7 cellular contexts compared by ENCODE assay signal in the genomic region with DNA sequence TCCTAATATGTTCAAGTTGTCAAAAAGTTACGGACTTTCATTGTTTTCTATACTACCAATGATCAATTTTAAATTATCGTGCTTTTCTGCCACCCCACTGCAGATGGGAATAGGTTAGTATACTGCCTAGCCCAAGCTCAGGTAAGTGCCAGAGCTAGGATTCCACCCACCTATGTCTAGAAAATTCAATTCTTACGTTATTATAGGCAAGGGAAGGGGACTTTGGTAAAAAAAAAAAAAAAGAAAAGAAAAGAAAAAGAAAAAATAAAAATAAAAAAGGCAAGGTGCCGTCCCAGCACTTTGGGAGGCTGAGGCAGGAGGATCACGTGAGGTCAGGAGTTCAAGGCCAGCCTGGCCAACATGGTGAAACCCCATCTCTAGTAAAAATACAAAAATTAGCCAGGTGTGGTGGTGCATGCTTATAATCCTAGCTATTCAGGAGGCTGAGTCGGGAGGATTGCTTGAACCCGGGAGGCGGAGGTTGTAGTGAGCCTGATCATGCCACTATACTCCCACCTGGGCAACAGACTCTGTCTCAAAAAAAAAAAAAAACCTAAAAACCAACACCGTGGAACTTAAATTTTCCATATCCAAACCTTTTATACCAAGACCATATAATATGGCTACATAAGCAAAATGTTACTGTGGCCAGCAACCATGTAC. TPM values are rescaled to one million over a fixed set of nuclear protein-coding genes. Genes with fewer than 3 reads are reported as not detected.
DNase-seq lines count a peak whose midpoint lies in the region; ATAC-seq and TF ChIP-seq lines count a peak whose summit lies in the region.

No MANE protein-coding gene starts in this region.

- no peaks in the 10 kb centered on the region for H3K4me1 ChIP-seq in iPS DF 6.9 (ENCODE audit: control insufficient read depth, insufficient read depth, low read length)
- H3K4me1 ChIP-seq in adrenal gland (replicated peaks in 1 of 2), result peaks cover 12 to 30% of the 10 kb centered on the region in 2 donors

- peak overlapping the region; percentile 100 for H3K27ac Mint-ChIP-seq in stimulated activated naive B cell treated with anti-CD40 and anti-IgM and Interleukin-4, amounts not matched to agents 10 μg/mL and 1 μg/mL and 100 μg/mL, for 72 hours

- ATAC-seq in activated T-cell treated with anti-CD3 and anti-CD28 coated beads, Interleukin-2, amount 50 U/mL, for 4 hours, result no peak
- ATAC-seq in stimulated activated naive B cell treated with anti-CD40 and anti-IgM and Interleukin-4, amounts not matched to agents 10 μg/mL and 1 μg/mL and 100 μg/mL, for 72 hours (replicated peaks), result no peak
- ATAC-seq in HG02884 (IDR thresholded peaks at IDR 0.05; ENCODE audit: unreplicated experiment), result no peak

- H3K9me3 Mint-ChIP-seq in activated T-cell treated with anti-CD3 and anti-CD28 coated beads, Interleukin-2, amount 50 U/mL, for 4 hours, result no peaks in the 10 kb centered on the region
- H3K9me3 Mint-ChIP-seq in stimulated activated naive B cell treated with anti-CD40 and anti-IgM and Interleukin-4, amounts not matched to agents 10 μg/mL and 1 μg/mL and 100 μg/mL, for 72 hours, result peaks cover 0 to 5% of the 10 kb centered on the region in 2 donors

- H3K27ac ChIP-seq in iPS DF 6.9 (ENCODE audit: low read length) (no peak overlapping the region), adrenal gland (peak overlapping the region in 1 of 5 donors; percentile 84)

- H3K36me3 ChIP-seq in iPS DF 6.9 (ENCODE audit: control insufficient read depth, insufficient read depth, low read length), result peaks cover 4% of the 10 kb centered on the region; the same call in 1 of the 2 replicates
- H3K36me3 ChIP-seq in adrenal gland (replicated peaks in 1 of 2), result peaks cover 0 to 31% of the 10 kb centered on the region in 2 donors

- H3K36me3 Mint-ChIP-seq in activated T-cell treated with anti-CD3 and anti-CD28 coated beads, Interleukin-2, amount 50 U/mL, for 4 hours (ENCODE audit: insufficient read depth), result peaks cover 42% of the 10 kb centered on the region
- peaks cover 26 to 35% of the 10 kb centered on the region in 2 donors for H3K36me3 Mint-ChIP-seq in stimulated activated naive B cell treated with anti-CD40 and anti-IgM and Interleukin-4, amounts not matched to agents 10 μg/mL and 1 μg/mL and 100 μg/mL, for 72 hours

- peak overlapping the region; percentile 59; the same call in 1 of the 2 replicates for H3K4me3 ChIP-seq in iPS DF 6.9 (ENCODE audit: low read length)
- H3K4me3 ChIP-seq in adrenal gland, result peak overlapping the region in 1 of 4 donors; percentile 86

- TF ChIP-seq POLR2A in adrenal gland (IDR thresholded peaks at IDR 0.05), result no peak

- no peaks in the 10 kb centered on the region for H3K27me3 ChIP-seq in iPS DF 6.9 (ENCODE audit: control insufficient read depth, insufficient read depth, low read length)
- H3K27me3 ChIP-seq in adrenal gland, result no peaks in the 10 kb centered on the region

- H3K4me3 Mint-ChIP-seq in activated T-cell treated with anti-CD3 and anti-CD28 coated beads, Interleukin-2, amount 50 U/mL, for 4 hours, result peak overlapping the region; percentile 97
- H3K4me3 Mint-ChIP-seq in stimulated activated naive B cell treated with anti-CD40 and anti-IgM and Interleukin-4, amounts not matched to agents 10 μg/mL and 1 μg/mL and 100 μg/mL, for 72 hours, result peak overlapping the region; percentile 95 to 97

- no peaks in the 10 kb centered on the region for H3K9me3 ChIP-seq in iPS DF 6.9 (ENCODE audit: control insufficient read depth, insufficient read depth, low read length)
- no peaks in the 10 kb centered on the region for H3K9me3 ChIP-seq in adrenal gland (replicated peaks in 1 of 3)

- peaks cover 21% of the 10 kb centered on the region for H3K4me1 Mint-ChIP-seq in activated T-cell treated with anti-CD3 and anti-CD28 coated beads, Interleukin-2, amount 50 U/mL, for 4 hours (ENCODE audit: low read depth)
- peaks cover 12 to 24% of the 10 kb centered on the region in 2 donors for H3K4me1 Mint-ChIP-seq in stimulated activated naive B cell treated with anti-CD40 and anti-IgM and Interleukin-4, amounts not matched to agents 10 μg/mL and 1 μg/mL and 100 μg/mL, for 72 hours

- intact Hi-C loops in adrenal gland (cut with DNase I), result no loop called here

- WGBS in iPS DF 6.9 (ENCODE audit: insufficient coverage, insufficient read length), result no CpG with 5 or more reads among the region's 9 CpGs
- WGBS in adrenal gland, 4 donors, result 87 to 90% (median 88%) methylated on average over 9 of the region's 9 CpGs

- TF ChIP-seq CTCF in adrenal gland (IDR thresholded peaks at IDR 0.05), result no peak

- H3K27me3 Mint-ChIP-seq in activated T-cell treated with anti-CD3 and anti-CD28 coated beads, Interleukin-2, amount 50 U/mL, for 4 hours (ENCODE audit: low read depth), result no peaks in the 10 kb centered on the region
- no peaks in the 10 kb centered on the region for H3K27me3 Mint-ChIP-seq in stimulated activated naive B cell treated with anti-CD40 and anti-IgM and Interleukin-4, amounts not matched to agents 10 μg/mL and 1 μg/mL and 100 μg/mL, for 72 hours

- DNase-seq in HT1080 (ENCODE audit: low read depth) (peak; percentile 64), iPS DF 6.9 (ENCODE audit: low read depth, low spot score) (no peak), NCI-H69 (lab: John Stamatoyannopoulos, UW) (no peak), adrenal gland (no peak)
- DNase-seq in activated T-cell treated with anti-CD3 and anti-CD28 coated beads, Interleukin-2, amount 50 U/mL, for 4 hours, result no peak
- DNase-seq in stimulated activated naive B cell treated with anti-CD40 and anti-IgM and Interleukin-4, amounts not matched to agents 10 μg/mL and 1 μg/mL and 100 μg/mL, for 72 hours, result no peak

RNA-seq across cellular contexts. Expression of a gene that starts 1.3 kb away (rescaled TPM):
- total RNA-seq in HT1080 (2014; rRNA removed; shearing (Covaris generic)), result 337 and 467 TPM in 2 replicates
- polyA plus RNA-seq in HT1080 (2015; cell fraction: cytosol; rRNA removed), result 1,775 and 1,800 TPM in 2 replicates
- polyA plus RNA-seq in HT1080 (2015; cell fraction: nucleus; rRNA removed), result 643 and 722 TPM in 2 replicates
- total RNA-seq in activated T-cell treated with anti-CD3 and anti-CD28 coated beads, Interleukin-2, amount 50 U/mL, for 4 hours, result 100 to 1,000 TPM; 204 to 231 (median 209) TPM
- total RNA-seq in adrenal gland, result 10 to 100 TPM; 22.1 to 78.4 (median 43.2) TPM
- polyA plus RNA-seq in adrenal gland, result 100 to 1,000 TPM in 2 of 3 donors, 10 to 100 TPM in 1; 93.2 to 143 (median 128) TPM

RNA-seq across cellular contexts. Expression of a gene that starts 39.7 kb away (rescaled TPM):
- total RNA-seq in HT1080 (2014; rRNA removed; shearing (Covaris generic)), result 30.6 and 33.3 TPM in 2 replicates
- 16.5 and 27.7 TPM in 2 replicates for polyA plus RNA-seq in HT1080 (2015; cell fraction: cytosol; rRNA removed)
- 9.9 and 13.2 TPM in 2 replicates for polyA plus RNA-seq in HT1080 (2015; cell fraction: nucleus; rRNA removed)
- 10 to 100 TPM; 10.7 to 17.5 (median 15.8) TPM for total RNA-seq in activated T-cell treated with anti-CD3 and anti-CD28 coated beads, Interleukin-2, amount 50 U/mL, for 4 hours
- total RNA-seq in adrenal gland, result 10 to 100 TPM in 1 of 8 donors, 1 to 10 TPM in 7; 2.1 to 11.2 (median 5.0) TPM
- 1 to 10 TPM in 2 of 3 donors, under 1 TPM in 1; 0.94 to 8.8 (median 1.4) TPM for polyA plus RNA-seq in adrenal gland
